Comparison of ENCODE assay signal across 8 cellular contexts in genomic region chr10:93893646-93894515, GRCh38. TPM values are rescaled to one million over a fixed set of nuclear protein-coding genes. Genes with fewer than 3 reads are reported as not detected.
A peak's percentile ranks its signal among the peaks of the same experiment; 100 is the strongest.
DNase-seq lines count a peak whose midpoint lies in the region; ATAC-seq, FAIRE-seq and TF ChIP-seq lines count a peak whose summit lies in the region.

TSS of gene SLC35G1 (plus strand) at chr10:93893978. CDS start at chr10:93894034, 56 bp downstream.

- peak; percentile 77 for DNase-seq in D721Med (ENCODE audit: insufficient read length, low spot score)
- DNase-seq in HS-5 (ENCODE audit: low read depth), result peak; percentile 16
- peak; percentile 59 for DNase-seq in activated T-helper 1 cell treated with Interleukin-2 at 50 U/mL for 16 hours (ENCODE audit: low read depth)
- DNase-seq in fibroblast of pulmonary artery (ENCODE audit: low read depth), result peak; percentile 68
- DNase-seq in stimulated activated naive CD8-positive, alpha-beta T cell treated with anti-CD3 and anti-CD28 coated beads, Interleukin-15, Interleukin-2, amounts not matched to agents 100 U/mL and 50 U/mL, for 24 hours, result peak; percentile 78

- peak within 1 kb of the TSS; percentile 60 to 90 (median 65) for H3K27ac Mint-ChIP-seq in nephron

- peaks cover 30% of the 10 kb centered on the region for H3K4me1 Mint-ChIP-seq in nephron

- peak within 1 kb of the TSS; percentile 91 to 97 (median 94) for H3K4me3 Mint-ChIP-seq in nephron

- FAIRE-seq in D721Med (lab: Jason Lieb, UNC), result no peak

- H3K36me3 Mint-ChIP-seq in nephron (ENCODE audit: low read depth), result peaks cover 10% of the 10 kb centered on the region

- peaks cover 4% of the 10 kb centered on the region for H3K27me3 Mint-ChIP-seq in nephron (ENCODE audit: low read depth)

- peak; percentile 91 for ATAC-seq in GM21360 (IDR thresholded peaks at IDR 0.05; ENCODE audit: unreplicated experiment)
- ATAC-seq in stimulated activated naive CD8-positive, alpha-beta T cell treated with anti-CD3 and anti-CD28 coated beads, Interleukin-15, Interleukin-2, amounts not matched to agents 100 U/mL and 50 U/mL, for 24 hours, result peak; percentile 92

- TF ChIP-seq CTCF in D721Med (IDR thresholded peaks at IDR 0.05; ENCODE audit: insufficient read depth, missing control alignments) (no peak), fibroblast of pulmonary artery (IDR thresholded peaks at IDR 0.05; ENCODE audit: low read length, missing control alignments) (no peak), nephron (IDR thresholded peaks at IDR 0.05; ENCODE audit: unreplicated experiment in 3 of 3) (no peak)

- H3K4me3 ChIP-seq in fibroblast of pulmonary artery (replicated peaks; ENCODE audit: low read depth, low read length), result peak within 1 kb of the TSS; percentile 75

- H3K9me3 Mint-ChIP-seq in nephron, result no peaks in the 10 kb centered on the region

TF ChIP-seq in PFSK-1, 5 proteins besides CTCF, POLR2A, EP300 and RAD21:
- TF ChIP-seq SIN3A (IDR thresholded peaks at IDR 0.05; ENCODE audit: borderline replicate concordance, insufficient read depth, low read length) (no peak), POLR2AphosphoS5 (IDR thresholded peaks at IDR 0.05; ENCODE audit: low read depth, low read length) (peak; percentile 83), FOXP2 (optimal IDR thresholded peaks at IDR 0.05; ENCODE audit: borderline replicate concordance, extremely low read depth, extremely low read length, insufficient read depth) (peak; percentile 60), TAF1 (IDR thresholded peaks at IDR 0.05; ENCODE audit: borderline replicate concordance, insufficient read depth, low read length) (no peak), REST (IDR thresholded peaks at IDR 0.05; ENCODE audit: insufficient read depth in 1 of 2, low read depth in 2 of 2, low read length in 2 of 2) (no peak)

RNA-seq across cellular contexts. Expression of gene SLC35G1, which starts in this region (rescaled TPM):
- 1.7 TPM for polyA plus RNA-seq in PFSK-1 (2012; ENCODE audit: insufficient read length, low read depth)

Comparison
In these comparisons a context has a peak if more than half of its experiments do, and no peak if none do; other contexts are left out.
1. Peak in every context shown above with its lines: DNase-seq, ATAC-seq and H3K4me3 ChIP-seq.
2. DNase-seq: peak in every context shown above with its lines; median percentile 78 in stimulated activated naive CD8-positive, alpha-beta T cell treated with anti-CD3 and anti-CD28 coated beads, Interleukin-15, Interleukin-2, amounts not matched to agents 100 U/mL and 50 U/mL, for 24 hours; 77 in D721Med; 68 in fibroblast of pulmonary artery; 59 in activated T-helper 1 cell treated with Interleukin-2 at 50 U/mL for 16 hours; 16 in HS-5.